19 cellular contexts compared by ENCODE assay signal in the genomic region with DNA sequence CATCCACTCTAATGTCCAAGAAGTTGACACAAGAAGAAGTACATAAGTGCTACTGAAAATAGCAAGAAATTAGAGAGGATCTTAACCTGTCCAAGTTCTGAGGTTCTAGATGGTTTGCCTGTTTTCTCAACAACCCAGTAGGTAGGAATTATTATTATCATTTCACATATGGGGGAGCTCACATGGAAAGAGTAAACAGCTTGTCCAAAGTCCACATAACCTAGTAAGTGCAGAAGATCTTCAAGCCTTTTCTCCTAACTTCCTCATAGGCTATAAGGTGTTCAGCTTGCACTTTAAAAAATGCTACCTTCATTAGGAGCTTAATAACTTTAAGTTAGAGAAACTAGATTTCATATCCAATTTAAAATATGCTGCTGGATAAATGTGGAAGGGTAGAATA. TPM values are rescaled to one million over a fixed set of nuclear protein-coding genes. Genes with fewer than 3 reads are reported as not detected.
DNase-seq lines count a peak whose midpoint lies in the region; ATAC-seq, FAIRE-seq and TF ChIP-seq lines count a peak whose summit lies in the region.
"Had no signal": no experiment of that assay in that cellular context is flagged by ENCODE, and none has a peak within 500 bp of the region (broad histone marks: within the 10 kb centered on the region; RNA-seq: fewer than 3 reads in every experiment).

No MANE protein-coding gene starts in this region.

- no peak for TF ChIP-seq POLR2A in IMR-90 (IDR thresholded peaks at IDR 0.05; ENCODE audit: low read depth, low read length)

- no TSS peak for BruUV-seq in IMR-90 (replicated peaks; lab: Mats Ljungman, UMichigan)

- H4K5ac ChIP-seq in IMR-90 (ENCODE audit: low read depth, low read length), result no peak overlapping the region; the same call in 1 of the 2 replicates

- H2AK9ac ChIP-seq in IMR-90 (replicated peaks; ENCODE audit: low read depth, low read length, poor library complexity), result no peak overlapping the region

- H3K9ac ChIP-seq in IMR-90 (ENCODE audit: low read depth, low read length) (no peak overlapping the region), duodenal mucosa (ENCODE audit: low read depth in 1 of 2, low read length in 2 of 2) (no peak overlapping the region), kidney (ENCODE audit: low read length in 2 of 2) (peak overlapping the region in 1 of 2 donors; percentile 30)

- H3K4ac ChIP-seq in IMR-90 (ENCODE audit: low read depth, low read length), result no peak overlapping the region

- H2AFZ ChIP-seq in IMR-90 (replicated peaks; ENCODE audit: low read length, poor library complexity), result no peak overlapping the region

- H3K79me1 ChIP-seq in IMR-90 (ENCODE audit: low read depth in 1 of 2, low read length in 2 of 2), result no peaks in the 10 kb centered on the region

- ATAC-seq in IMR-90 (ENCODE audit: low read depth), result no peak

- no peak overlapping the region for H2BK5ac ChIP-seq in IMR-90 (ENCODE audit: low read depth, low read length, poor library complexity, severe bottlenecking)

- no peaks in the 10 kb centered on the region for H4K20me1 ChIP-seq in IMR-90 (ENCODE audit: insufficient read depth, low read length)

- no peak overlapping the region; a peak in 1 of 4 replicates for H4K8ac ChIP-seq in IMR-90 (ENCODE audit: low read depth in 2 of 2, low read length in 2 of 2)

- H3K4me3 ChIP-seq in IMR-90 (ENCODE audit: insufficient read depth, low read depth, low read length) (no peak overlapping the region), duodenal mucosa (ENCODE audit: low read depth in 1 of 2, low read length in 2 of 2) (peak overlapping the region; percentile 37 to 48), kidney (ENCODE audit: low read length in 2 of 2) (peak overlapping the region; percentile 58 to 67), small intestine (ENCODE audit: low read depth in 1 of 2, low read length in 2 of 2) (peak overlapping the region in 1 of 2 donors; percentile 64)

- in situ Hi-C loops in IMR-90 (cut with MboI; ENCODE audit: low sequenced_read_pairs), result no loop called here

- peaks cover 3% of the 10 kb centered on the region; the same call in 1 of the 2 replicates for H3K9me1 ChIP-seq in IMR-90 (ENCODE audit: insufficient read depth, low read length)

- no peak overlapping the region for H2BK20ac ChIP-seq in IMR-90 (ENCODE audit: low read depth, low read length)

- H3K23ac ChIP-seq in IMR-90 (ENCODE audit: low read depth, low read length), result no peak overlapping the region

- H3K36me3 ChIP-seq in IMR-90 (ENCODE audit: control insufficient read depth, insufficient read depth, low read length) (no peaks in the 10 kb centered on the region), duodenal mucosa (ENCODE audit: control insufficient read depth in 1 of 2, insufficient read depth in 2 of 2, low read length in 2 of 2) (no peaks in the 10 kb centered on the region), kidney (ENCODE audit: control insufficient read depth in 1 of 2, insufficient read depth in 2 of 2, low read length in 2 of 2) (no peaks in the 10 kb centered on the region), small intestine (ENCODE audit: control insufficient read depth in 2 of 2, insufficient read depth in 2 of 2, low read length in 2 of 2) (no peaks in the 10 kb centered on the region)
- H3K36me3 ChIP-seq: BE2C had no signal

- H3K18ac ChIP-seq in IMR-90 (ENCODE audit: low read depth, low read length), result peak overlapping the region; percentile 45; the same call in 1 of the 2 replicates

- no peak overlapping the region for H2AK5ac ChIP-seq in IMR-90 (ENCODE audit: low read depth, low read length)

- no peaks in the 10 kb centered on the region for H3K27me3 ChIP-seq in IMR-90 (ENCODE audit: control insufficient read depth, insufficient read depth, low read length)
- H3K27me3 ChIP-seq in duodenal mucosa (ENCODE audit: control insufficient read depth in 1 of 2, insufficient read depth in 2 of 2, low read length in 2 of 2), result peaks cover 0 to 4% of the 10 kb centered on the region in 2 donors
- peaks cover 0 to 2% of the 10 kb centered on the region in 2 donors for H3K27me3 ChIP-seq in small intestine (ENCODE audit: control insufficient read depth in 2 of 2, insufficient read depth in 2 of 2, low read length in 2 of 2)
- H3K27me3 ChIP-seq: BE2C had no signal

- H3K14ac ChIP-seq in IMR-90 (replicated peaks; ENCODE audit: low read depth, low read length), result no peak overlapping the region

- intact Hi-C loops in IMR-90 (cut with micrococcal nuclease) (no loop called here), kidney (cut with DNase I) (no loop called here)

- TF ChIP-seq CTCF in IMR-90 (conservative IDR thresholded peaks at IDR 0.05; ENCODE audit: low read depth, low read length) (no peak), kidney (IDR thresholded peaks at IDR 0.05; ENCODE audit: borderline replicate concordance, extremely low read depth, insufficient read depth) (no peak)

- H3K27ac ChIP-seq in IMR-90 (ENCODE audit: insufficient read depth, low read length) (no peak overlapping the region), duodenal mucosa (ENCODE audit: low read depth, low read length) (no peak overlapping the region), kidney (ENCODE audit: low read depth in 2 of 2, low read length in 2 of 2) (peak overlapping the region in 1 of 2 donors; percentile 33), small intestine (ENCODE audit: low read depth in 1 of 2, low read length in 1 of 2) (peak overlapping the region in 1 of 2 donors; percentile 32)

- no peak overlapping the region for H2BK120ac ChIP-seq in IMR-90 (ENCODE audit: low read depth, low read length)

- H3K4me1 ChIP-seq in IMR-90 (ENCODE audit: control insufficient read depth, insufficient read depth, low read length) (peaks cover 4% of the 10 kb centered on the region), duodenal mucosa (ENCODE audit: control insufficient read depth in 1 of 2, insufficient read depth in 2 of 2, low read length in 2 of 2) (peaks cover 11 to 15% of the 10 kb centered on the region in 2 donors), kidney (ENCODE audit: control insufficient read depth in 1 of 2, insufficient read depth in 1 of 2, low read depth in 1 of 2, low read length in 2 of 2) (peaks cover 0 to 5% of the 10 kb centered on the region in 2 donors), small intestine (ENCODE audit: control insufficient read depth in 2 of 2, insufficient read depth in 1 of 2, low read depth in 1 of 2, low read length in 1 of 2) (no peaks in the 10 kb centered on the region)
- H3K4me1 ChIP-seq: BE2C had no signal

- no peak overlapping the region for H3K4me2 ChIP-seq in IMR-90 (ENCODE audit: low read depth, low read length)

- CTCF ChIA-PET in IMR-90 (lab: Yijun Ruan, JAX), result no interaction called here

- dilution Hi-C loops in IMR-90 (cut with HindIII; ENCODE audit: low sequenced_read_pairs, unreplicated experiment), result no loop called here

- no peak overlapping the region for H2BK15ac ChIP-seq in IMR-90 (ENCODE audit: low read depth, low read length)

- H4K91ac ChIP-seq in IMR-90 (ENCODE audit: insufficient read depth, low read depth, low read length), result no peak overlapping the region

- FAIRE-seq in kidney (lab: Jason Lieb, UNC) (no peak), small intestine (lab: Jason Lieb, UNC) (no peak)
- FAIRE-seq: D721Med, G401.6, GM12891, GM19239, H1 had no signal

- POLR2A ChIA-PET in IMR-90 (lab: Charles Lee; ENCODE audit: unreplicated experiment), result no interaction called here

- TF ChIP-seq RAD21 in IMR-90 (IDR thresholded peaks at IDR 0.05; ENCODE audit: low read length), result no peak

- H3K9me3 ChIP-seq in IMR-90 (ENCODE audit: control insufficient read depth, insufficient read depth, low read length) (peaks cover 2% of the 10 kb centered on the region; the same call in 1 of the 2 replicates), duodenal mucosa (ENCODE audit: control insufficient read depth in 1 of 2, low read length in 2 of 2) (no peaks in the 10 kb centered on the region), kidney (ENCODE audit: control insufficient read depth in 1 of 2, low read length in 2 of 2) (no peaks in the 10 kb centered on the region), small intestine (ENCODE audit: control insufficient read depth, low read depth) (no peaks in the 10 kb centered on the region)
- H3K9me3 ChIP-seq: BE2C, Caco-2 had no signal

- DNase-seq in IMR-90, result no peak
- no peak for DNase-seq in kidney
- peak; percentile 72 for DNase-seq in small intestine
- no peak for DNase-seq in activated T-cell treated with anti-CD3 and anti-CD28 coated beads for 4 hours
- no peak for DNase-seq in NCI-H524 (lab: John Stamatoyannopoulos, UW)
- DNase-seq in activated naive CD4-positive, alpha-beta T cell treated with Interleukin-2 at 50 U/mL for 16 hours, result no peak
- DNase-seq: ACHN; BE2C; C1 segment of cervical spinal cord; Caco-2; CD4-positive, CD25-positive, alpha-beta regulatory T cell; CD8-positive, alpha-beta memory T cell; H9 had no signal

- H3K56ac ChIP-seq in IMR-90 (ENCODE audit: extremely low read depth, insufficient read depth, low read length), result no peak overlapping the region

TF ChIP-seq in IMR-90, 13 proteins besides CTCF, POLR2A, EP300 and RAD21 (continues in another document):
- TF ChIP-seq MAFK (IDR thresholded peaks at IDR 0.05; ENCODE audit: low read depth, low read length) (no peak), NFE2L2 (IDR thresholded peaks at IDR 0.05; ENCODE audit: low read depth, low read length) (no peak), BHLHE40 (IDR thresholded peaks at IDR 0.05; ENCODE audit: low read depth, low read length) (no peak), RCOR1 (IDR thresholded peaks at IDR 0.05; ENCODE audit: insufficient replicate concordance, low read length) (no peak), MXI1 (IDR thresholded peaks at IDR 0.05; ENCODE audit: borderline replicate concordance, low read depth, low read length) (no peak), ELK1 (IDR thresholded peaks at IDR 0.05; ENCODE audit: borderline replicate concordance, low read depth, low read length) (no peak), SMC3 (IDR thresholded peaks at IDR 0.05; ENCODE audit: low read depth, low read length) (no peak), MAZ (IDR thresholded peaks at IDR 0.05; ENCODE audit: borderline replicate concordance, low read depth, low read length) (no peak)

RNA-seq across cellular contexts. Expression of gene SLC2A2, which starts 3.0 kb away (rescaled TPM):
- total RNA-seq in IMR-90 (2012; rRNA removed) (not detected in 2 replicates), kidney (12.6 TPM)
- polyA plus RNA-seq in IMR-90 (2012; rRNA removed) (not detected in 2 replicates), kidney (ENCODE audit: insufficient read depth, low read depth, low replicate concordance) (31.0 TPM), small intestine (10 to 100 TPM; 24.6 to 74.9 (median 58.9) TPM)
- polyA plus RNA-seq in IMR-90 (2012; cell fraction: cytosol; rRNA removed), result not detected in 2 replicates
- not detected in 2 replicates for polyA plus RNA-seq in IMR-90 (2012; cell fraction: nucleus; rRNA removed; ENCODE audit: low replicate concordance)
- total RNA-seq: CD4-positive, CD25-positive, alpha-beta regulatory T cell; CD8-positive, alpha-beta memory T cell; H1; H9 had no signal
- polyA plus RNA-seq: CD4-positive, CD25-positive, alpha-beta regulatory T cell; CD8-positive, alpha-beta memory T cell; H1 had no signal

Comparison
In these comparisons a context has a peak if more than half of its experiments do, and no peak if none do; other contexts are left out.
1. RNA of gene SLC2A2, which starts 3.0 kb away (polyA plus RNA-seq): 24.6 to 74.9 TPM in small intestine and 31.0 TPM in kidney (single experiment); not detected in IMR-90; every median in the first group is over 10 times any median in the second.